11 cellular contexts compared by ENCODE assay signal in the genomic region with DNA sequence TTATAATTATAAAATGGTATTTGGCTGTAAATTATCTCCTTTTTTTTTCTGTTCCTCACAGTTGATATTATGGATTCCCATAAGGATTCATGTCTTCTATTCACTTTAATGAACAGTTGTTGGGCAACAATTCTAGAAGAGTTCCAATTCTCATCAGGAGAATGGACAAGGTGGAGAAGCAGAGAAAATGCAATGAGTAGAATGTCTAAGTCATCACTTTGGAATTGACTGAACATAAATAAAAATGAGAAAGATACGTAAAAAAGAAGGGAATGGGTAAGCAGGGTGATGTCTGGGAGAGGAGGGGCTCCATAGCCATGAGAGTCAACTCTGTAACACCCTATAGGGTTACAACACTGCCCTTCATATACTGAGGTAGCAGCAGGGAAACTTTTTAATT. TPM values are rescaled to one million over a fixed set of nuclear protein-coding genes. Genes with fewer than 3 reads are reported as not detected.
"Had no signal": no experiment of that assay in that cellular context is flagged by ENCODE, and none has a peak within 500 bp of the region (broad histone marks: within the 10 kb centered on the region; RNA-seq: fewer than 3 reads in every experiment).

No MANE protein-coding gene starts in this region.

- H3K27me3 ChIP-seq: pancreas, tibial nerve had no signal

- H3K27ac Mint-ChIP-seq: activated CD4-positive, alpha-beta T cell treated with anti-CD3 and anti-CD28 coated beads, Interleukin-2, amount 10 ng/mL, durations not matched to agents 7 days and 5 days; activated T-helper 1 cell treated with anti-CD3 and anti-CD28 coated beads, Interleukin-12 subunit alpha, Interleukin-12 subunit beta, Interleukin-2, Interleukin-4 antibody, amounts not matched to agents 30 ng/mL and 10 ng/mL and 1 ng/mL, durations not matched to agents 14 hours and 24 hours and 36 hours; stimulated activated effector memory CD8-positive, alpha-beta T cell treated with anti-CD3 and anti-CD28 coated beads, Interleukin-12 subunit alpha, Interleukin-12 subunit beta, amount 100 ng/mL, for 72 hours; T-cell had no signal

- H3K9me3 Mint-ChIP-seq: activated CD4-positive, alpha-beta T cell treated with anti-CD3 and anti-CD28 coated beads, Interleukin-2, amount 10 ng/mL, durations not matched to agents 7 days and 5 days; activated T-helper 1 cell treated with anti-CD3 and anti-CD28 coated beads, Interleukin-12 subunit alpha, Interleukin-12 subunit beta, Interleukin-2, Interleukin-4 antibody, amounts not matched to agents 30 ng/mL and 10 ng/mL and 1 ng/mL, durations not matched to agents 14 hours and 24 hours and 36 hours; stimulated activated effector memory CD8-positive, alpha-beta T cell treated with anti-CD3 and anti-CD28 coated beads, Interleukin-12 subunit alpha, Interleukin-12 subunit beta, amount 100 ng/mL, for 72 hours had no signal

- H3K4me3 Mint-ChIP-seq: activated CD4-positive, alpha-beta T cell treated with anti-CD3 and anti-CD28 coated beads, Interleukin-2, amount 10 ng/mL, durations not matched to agents 7 days and 5 days; activated T-helper 1 cell treated with anti-CD3 and anti-CD28 coated beads, Interleukin-12 subunit alpha, Interleukin-12 subunit beta, Interleukin-2, Interleukin-4 antibody, amounts not matched to agents 30 ng/mL and 10 ng/mL and 1 ng/mL, durations not matched to agents 14 hours and 24 hours and 36 hours had no signal

- H3K9me3 ChIP-seq: pancreas, tibial nerve had no signal

- H3K4me3 ChIP-seq: pancreas, tibial nerve had no signal

- ATAC-seq: pancreas; sciatic nerve; stimulated activated effector memory CD8-positive, alpha-beta T cell treated with anti-CD3 and anti-CD28 coated beads, Interleukin-12 subunit alpha, Interleukin-12 subunit beta, amount 100 ng/mL, for 72 hours; T-cell had no signal

- H3K27ac ChIP-seq: pancreas had no signal

- H3K36me3 ChIP-seq: pancreas, tibial nerve had no signal

- H3K36me3 Mint-ChIP-seq: stimulated activated effector memory CD8-positive, alpha-beta T cell treated with anti-CD3 and anti-CD28 coated beads, Interleukin-12 subunit alpha, Interleukin-12 subunit beta, amount 100 ng/mL, for 72 hours; T-cell had no signal

- DNase-seq: activated CD4-positive, alpha-beta T cell treated with anti-CD3 and anti-CD28 coated beads, Interleukin-2, amount 10 ng/mL, durations not matched to agents 7 days and 5 days; anterior cingulate cortex; hypothalamus; pancreas; stimulated activated CD4-positive, alpha-beta T cell treated with anti-CD3 and anti-CD28 coated beads, Interleukin-12 subunit alpha, Interleukin-12 subunit beta, amount 100 ng/mL, for 4 hours; T-cell; T-helper 9 cell had no signal

RNA-seq across cellular contexts. Expression of gene CAV2, which starts 1.8 kb away (rescaled TPM):
- total RNA-seq: activated CD4-positive, alpha-beta T cell treated with anti-CD3 and anti-CD28 coated beads, Interleukin-2, amount 10 ng/mL, durations not matched to agents 7 days and 5 days; activated T-helper 1 cell treated with anti-CD3 and anti-CD28 coated beads, Interleukin-12 subunit alpha, Interleukin-12 subunit beta, Interleukin-2, Interleukin-4 antibody, amounts not matched to agents 30 ng/mL and 10 ng/mL and 1 ng/mL, durations not matched to agents 14 hours and 24 hours and 36 hours had no signal

RNA-seq across cellular contexts. Expression of gene CAV1, which starts 27.1 kb away (rescaled TPM):
- total RNA-seq: activated CD4-positive, alpha-beta T cell treated with anti-CD3 and anti-CD28 coated beads, Interleukin-2, amount 10 ng/mL, durations not matched to agents 7 days and 5 days had no signal
